ENCODE assay signal across 1 cellular context in the genomic region with DNA sequence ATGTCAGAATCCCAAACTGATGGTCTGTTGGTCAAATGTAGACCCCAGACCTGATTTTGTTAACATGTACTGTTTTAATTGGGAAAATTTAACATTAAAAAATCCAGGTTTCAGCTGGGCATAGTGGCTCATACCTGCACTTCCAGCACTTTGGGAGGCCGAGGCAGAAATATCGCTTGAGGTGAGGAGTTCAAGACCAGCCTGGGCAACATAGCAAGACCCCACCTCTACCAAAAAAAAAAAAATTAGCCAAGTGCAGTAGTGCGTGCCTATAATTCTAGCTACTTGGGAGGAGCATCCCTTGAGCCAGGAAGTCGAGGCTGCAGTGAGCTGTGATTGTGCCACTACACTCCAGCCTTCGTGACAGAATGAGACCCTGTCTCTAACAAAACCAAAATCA.
TF ChIP-seq lines count a peak whose summit lies in the region.

No MANE protein-coding gene starts in this region.

TF ChIP-seq in IMR-90, 13 proteins besides CTCF, POLR2A, EP300 and RAD21:
- TF ChIP-seq CHD1 (IDR thresholded peaks at IDR 0.05; ENCODE audit: low read depth, low read length) (no peak), CEBPB (IDR thresholded peaks at IDR 0.05; ENCODE audit: low read depth, low read length) (no peak), NFE2L2 (IDR thresholded peaks at IDR 0.05; ENCODE audit: low read depth, low read length) (no peak), RCOR1 (IDR thresholded peaks at IDR 0.05; ENCODE audit: insufficient replicate concordance, low read length) (no peak), SMC3 (IDR thresholded peaks at IDR 0.05; ENCODE audit: low read depth, low read length) (no peak), RFX5 (IDR thresholded peaks at IDR 0.05; ENCODE audit: low read depth, low read length) (no peak), MAZ (IDR thresholded peaks at IDR 0.05; ENCODE audit: borderline replicate concordance, low read depth, low read length) (no peak), FOS (IDR thresholded peaks at IDR 0.05; ENCODE audit: low read depth, low read length) (no peak)
- TF ChIP-seq, protein P1, sequence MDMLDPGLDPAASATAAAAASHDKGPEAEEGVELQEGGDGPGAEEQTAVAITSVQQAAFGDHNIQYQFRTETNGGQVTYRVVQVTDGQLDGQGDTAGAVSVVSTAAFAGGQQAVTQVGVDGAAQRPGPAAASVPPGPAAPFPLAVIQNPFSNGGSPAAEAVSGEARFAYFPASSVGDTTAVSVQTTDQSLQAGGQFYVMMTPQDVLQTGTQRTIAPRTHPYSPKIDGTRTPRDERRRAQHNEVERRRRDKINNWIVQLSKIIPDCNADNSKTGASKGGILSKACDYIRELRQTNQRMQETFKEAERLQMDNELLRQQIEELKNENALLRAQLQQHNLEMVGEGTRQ (IDR thresholded peaks at IDR 0.05; ENCODE audit: low read depth, low read length) = no peak
- TF ChIP-seq, protein P2, sequence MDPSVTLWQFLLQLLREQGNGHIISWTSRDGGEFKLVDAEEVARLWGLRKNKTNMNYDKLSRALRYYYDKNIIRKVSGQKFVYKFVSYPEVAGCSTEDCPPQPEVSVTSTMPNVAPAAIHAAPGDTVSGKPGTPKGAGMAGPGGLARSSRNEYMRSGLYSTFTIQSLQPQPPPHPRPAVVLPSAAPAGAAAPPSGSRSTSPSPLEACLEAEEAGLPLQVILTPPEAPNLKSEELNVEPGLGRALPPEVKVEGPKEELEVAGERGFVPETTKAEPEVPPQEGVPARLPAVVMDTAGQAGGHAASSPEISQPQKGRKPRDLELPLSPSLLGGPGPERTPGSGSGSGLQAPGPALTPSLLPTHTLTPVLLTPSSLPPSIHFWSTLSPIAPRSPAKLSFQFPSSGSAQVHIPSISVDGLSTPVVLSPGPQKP (IDR thresholded peaks at IDR 0.05; ENCODE audit: borderline replicate concordance, low read depth, low read length) = no peak
